ENCODE assay signal across 28 cellular contexts in the genomic region with DNA sequence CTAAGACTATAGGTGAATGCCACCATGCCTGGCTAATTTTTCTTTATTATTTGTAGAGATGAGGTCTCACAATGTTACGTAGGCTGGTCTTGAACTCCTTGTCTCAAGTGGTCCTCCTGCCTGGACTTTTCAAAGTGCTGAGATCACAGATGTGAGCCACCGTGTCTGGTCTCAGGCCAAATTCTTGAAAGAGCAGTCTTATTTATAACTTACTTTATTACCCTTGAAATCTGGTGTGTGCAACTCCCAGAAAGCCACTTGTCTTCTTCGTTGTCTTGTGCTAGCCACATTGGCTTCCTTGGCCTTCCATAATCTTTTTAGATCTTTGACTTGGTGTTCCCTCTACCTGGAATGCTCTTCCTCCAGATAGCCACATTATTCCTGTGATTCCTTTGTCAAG.
"Had no signal": no experiment of that assay in that cellular context is flagged by ENCODE, and none has a peak within 500 bp of the region (broad histone marks: within the 10 kb centered on the region; RNA-seq: fewer than 3 reads in every experiment).

No MANE protein-coding gene starts in this region.

- H3K27ac ChIP-seq: ascending aorta, heart left ventricle, lower lobe of right lung, pancreas, prostate gland, spleen, tibial nerve had no signal

- ATAC-seq: mucosa of descending colon, pancreas, T-helper 17 cell had no signal

- H3K27me3 Mint-ChIP-seq: T-helper 17 cell had no signal

- H3K9me3 Mint-ChIP-seq: activated CD4-positive, alpha-beta T cell treated with anti-CD3 and anti-CD28 coated beads, Interleukin-2, amount 10 ng/mL, durations not matched to agents 24 days and 14 days had no signal

- DNase-seq: activated CD4-positive, alpha-beta memory T cell treated with anti-CD3 and anti-CD28 coated beads for 36 hours; activated CD4-positive, alpha-beta T cell treated with anti-CD3 and anti-CD28 coated beads, Interleukin-2, amount 10 ng/mL, durations not matched to agents 24 days and 14 days; activated CD4-positive, CD25-positive, alpha-beta regulatory T cell treated with anti-CD3 and anti-CD28 coated beads, Interleukin-2, amount 50 U/mL, for 72 hours; activated CD8-positive, alpha-beta memory T cell treated with anti-CD3 and anti-CD28 coated beads, Interleukin-2, amount 50 U/mL, for 4 hours; activated gamma-delta T cell; activated naive CD4-positive, alpha-beta T cell treated with anti-CD3 and anti-CD28 coated beads, Interleukin-2, amount 10 ng/mL, durations not matched to agents 7 days and 5 days; activated naive CD8-positive, alpha-beta T cell treated with anti-CD3 and anti-CD28 coated beads, Interleukin-2, amount 10 ng/mL, durations not matched to agents 7 days and 5 days; activated T-cell treated with anti-CD3 and anti-CD28 coated beads, Interleukin-2, amount 50 U/mL, for 1 hour; caudate nucleus; cortex of kidney; foreskin fibroblast; heart left ventricle; hypothalamus; immature natural killer cell; kidney; lower lobe of right lung; mesendoderm; mucosa of descending colon; nucleus accumbens; pancreas; spleen; stimulated activated naive CD4-positive, alpha-beta T cell treated with Interleukin-2 at 50 U/mL for 16 hours; T-helper 17 cell had no signal

- H3K4me3 Mint-ChIP-seq: activated CD4-positive, alpha-beta memory T cell treated with anti-CD3 and anti-CD28 coated beads for 36 hours; activated CD4-positive, alpha-beta T cell treated with anti-CD3 and anti-CD28 coated beads, Interleukin-2, amount 10 ng/mL, durations not matched to agents 24 days and 14 days; activated naive CD4-positive, alpha-beta T cell treated with anti-CD3 and anti-CD28 coated beads, Interleukin-2, amount 10 ng/mL, durations not matched to agents 7 days and 5 days; activated naive CD8-positive, alpha-beta T cell treated with anti-CD3 and anti-CD28 coated beads, Interleukin-2, amount 10 ng/mL, durations not matched to agents 7 days and 5 days; activated T-helper 1 cell treated with anti-CD3 and anti-CD28 coated beads, Interleukin-12 subunit alpha, Interleukin-12 subunit beta, Interleukin-2, Interleukin-4 antibody, amounts not matched to agents 30 ng/mL and 10 ng/mL and 1 ng/mL, durations not matched to agents 14 hours and 24 hours and 36 hours; brain; immature natural killer cell; T-helper 17 cell had no signal

- H3K4me3 ChIP-seq: ascending aorta, heart left ventricle, lower lobe of right lung, mucosa of descending colon, pancreas, prostate gland, spleen, tibial nerve had no signal

- H3K9me3 ChIP-seq: ascending aorta, lower lobe of right lung, mucosa of descending colon, pancreas, prostate gland had no signal

- H3K27ac Mint-ChIP-seq: activated CD4-positive, alpha-beta memory T cell treated with anti-CD3 and anti-CD28 coated beads for 36 hours; activated CD4-positive, alpha-beta T cell treated with anti-CD3 and anti-CD28 coated beads, Interleukin-2, amount 10 ng/mL, durations not matched to agents 24 days and 14 days; activated naive CD4-positive, alpha-beta T cell treated with anti-CD3 and anti-CD28 coated beads, Interleukin-2, amount 10 ng/mL, durations not matched to agents 7 days and 5 days; activated naive CD8-positive, alpha-beta T cell treated with anti-CD3 and anti-CD28 coated beads, Interleukin-2, amount 10 ng/mL, durations not matched to agents 7 days and 5 days; activated T-helper 1 cell treated with anti-CD3 and anti-CD28 coated beads, Interleukin-12 subunit alpha, Interleukin-12 subunit beta, Interleukin-2, Interleukin-4 antibody, amounts not matched to agents 30 ng/mL and 10 ng/mL and 1 ng/mL, durations not matched to agents 14 hours and 24 hours and 36 hours; T-helper 17 cell had no signal

- H3K4me1 ChIP-seq: pancreas, prostate gland had no signal

- H3K36me3 ChIP-seq: ascending aorta, lower lobe of right lung, pancreas, prostate gland had no signal

- H3K27me3 ChIP-seq: ascending aorta, heart left ventricle, pancreas, spleen, tibial nerve had no signal
